Comparison of ENCODE assay signal across 16 cellular contexts in genomic region chr2:180202591-180202990, GRCh38.
DNase-seq lines count a peak whose midpoint lies in the region; ATAC-seq and TF ChIP-seq lines count a peak whose summit lies in the region.
"Had no signal": no experiment of that assay in that cellular context is flagged by ENCODE, and none has a peak within 500 bp of the region (broad histone marks: within the 10 kb centered on the region; RNA-seq: fewer than 3 reads in every experiment).

No MANE protein-coding gene starts in this region.

- DNase-seq in GM04503 (ENCODE audit: low read depth) (peak; percentile 73), caudate nucleus (lab: John Stamatoyannopoulos, UW) (peak in 7 of 61 donors; percentile 9 to 33 (median 15)), right cardiac atrium (no peak), sigmoid colon (no peak), SKM-1 treated with dmso at 0.1 percent for 144 hours (lab: John Stamatoyannopoulos, UW; ENCODE audit: unreplicated experiment) (no peak), NCI-H2196 treated with DMSO at 0.1 percent for 48 hours (lab: John Stamatoyannopoulos, UW; ENCODE audit: unreplicated experiment) (no peak)
- DNase-seq in activated T-cell treated with anti-CD3 and anti-CD28 coated beads, Interleukin-2, amount 50 U/mL, for 72 hours = no peak
- DNase-seq: activated CD4-positive, alpha-beta T cell treated with anti-CD3 and anti-CD28 coated beads, Interleukin-2, amount 10 ng/mL, durations not matched to agents 24 days and 14 days; activated T-cell treated with anti-CD3 and anti-CD28 coated beads, Interleukin-2, amount 50 U/mL, for 4 hours; DMS79 treated with DMSO at 0.1 percent for 48 hours; HCEC 1CT; stimulated activated naive CD4-positive, alpha-beta T cell had no signal

- peak; percentile 78 to 91 for ATAC-seq in right cardiac atrium
- no peak for ATAC-seq in HG03378 (IDR thresholded peaks at IDR 0.05; ENCODE audit: unreplicated experiment)
- no peak for ATAC-seq in activated T-cell treated with anti-CD3 and anti-CD28 coated beads, Interleukin-2, amount 50 U/mL, for 72 hours (replicated peaks in 1 of 2)
- ATAC-seq: activated T-cell treated with anti-CD3 and anti-CD28 coated beads, Interleukin-2, amount 50 U/mL, for 4 hours; K562; natural killer cell treated with Interleukin-12 subunit alpha and Interleukin-12 subunit beta and Interleukin-15 and Interleukin-18, amount 100 ng/mL, for 72 hours had no signal

- no peaks in the 10 kb centered on the region for H3K9me3 ChIP-seq in right cardiac atrium (ENCODE audit: control insufficient read depth, low read length)
- no peaks in the 10 kb centered on the region for H3K9me3 ChIP-seq in sigmoid colon
- H3K9me3 ChIP-seq: vagina had no signal

- H3K27ac Mint-ChIP-seq in activated T-cell treated with anti-CD3 and anti-CD28 coated beads, Interleukin-2, amount 50 U/mL, for 72 hours = no peak overlapping the region
- H3K27ac Mint-ChIP-seq: activated CD4-positive, alpha-beta T cell treated with anti-CD3 and anti-CD28 coated beads, Interleukin-2, amount 10 ng/mL, durations not matched to agents 24 days and 14 days; natural killer cell treated with Interleukin-12 subunit alpha and Interleukin-12 subunit beta and Interleukin-15 and Interleukin-18, amount 100 ng/mL, for 72 hours had no signal

- no peak for TF ChIP-seq EP300 in sigmoid colon (IDR thresholded peaks at IDR 0.05)

- H3K4me3 Mint-ChIP-seq in activated T-cell treated with anti-CD3 and anti-CD28 coated beads, Interleukin-2, amount 50 U/mL, for 72 hours = no peak overlapping the region
- H3K4me3 Mint-ChIP-seq: activated CD4-positive, alpha-beta T cell treated with anti-CD3 and anti-CD28 coated beads, Interleukin-2, amount 10 ng/mL, durations not matched to agents 24 days and 14 days; activated T-cell treated with anti-CD3 and anti-CD28 coated beads, Interleukin-2, amount 50 U/mL, for 4 hours; natural killer cell treated with Interleukin-12 subunit alpha and Interleukin-12 subunit beta and Interleukin-15 and Interleukin-18, amount 100 ng/mL, for 72 hours had no signal

- no peaks in the 10 kb centered on the region for H3K36me3 Mint-ChIP-seq in activated T-cell treated with anti-CD3 and anti-CD28 coated beads, Interleukin-2, amount 50 U/mL, for 72 hours (ENCODE audit: insufficient read depth in 2 of 2)
- H3K36me3 Mint-ChIP-seq: natural killer cell treated with Interleukin-12 subunit alpha and Interleukin-12 subunit beta and Interleukin-15 and Interleukin-18, amount 100 ng/mL, for 72 hours had no signal

- H3K27ac ChIP-seq in caudate nucleus (ENCODE audit: low read depth, low read length) = peak overlapping the region; percentile 38
- H3K27ac ChIP-seq in right cardiac atrium (ENCODE audit: low read length) = no peak overlapping the region
- peak overlapping the region in 3 of 4 donors; percentile 3 to 38 (median 33) for H3K27ac ChIP-seq in sigmoid colon
- H3K27ac ChIP-seq: vagina had no signal

- H3K4me1 ChIP-seq in right cardiac atrium (ENCODE audit: control insufficient read depth, insufficient read depth, low read length) = no peaks in the 10 kb centered on the region
- H3K4me1 ChIP-seq in sigmoid colon = peaks cover 0 to 23% (median 16%) of the 10 kb centered on the region in 4 donors
- H3K4me1 ChIP-seq: vagina had no signal

- WGBS in right cardiac atrium = 31% methylated on average over 7 of the region's 7 CpGs
- 63 to 73% methylated on average over 7 of the region's 7 CpGs for WGBS in sigmoid colon, 2 donors

- H3K9me3 Mint-ChIP-seq in activated T-cell treated with anti-CD3 and anti-CD28 coated beads, Interleukin-2, amount 50 U/mL, for 72 hours = no peaks in the 10 kb centered on the region
- H3K9me3 Mint-ChIP-seq: activated CD4-positive, alpha-beta T cell treated with anti-CD3 and anti-CD28 coated beads, Interleukin-2, amount 10 ng/mL, durations not matched to agents 24 days and 14 days; activated T-cell treated with anti-CD3 and anti-CD28 coated beads, Interleukin-2, amount 50 U/mL, for 4 hours; natural killer cell treated with Interleukin-12 subunit alpha and Interleukin-12 subunit beta and Interleukin-15 and Interleukin-18, amount 100 ng/mL, for 72 hours had no signal

- intact Hi-C loops in right cardiac atrium (cut with DNase I) (no loop called here), sigmoid colon (cut with DNase I) (no loop called here)

- H3K27me3 ChIP-seq in right cardiac atrium (ENCODE audit: control insufficient read depth, insufficient read depth) (no peaks in the 10 kb centered on the region), sigmoid colon (no peaks in the 10 kb centered on the region)
- H3K27me3 ChIP-seq: vagina had no signal

- no peak for TF ChIP-seq POLR2A in sigmoid colon (IDR thresholded peaks at IDR 0.05)

- H3K36me3 ChIP-seq in sigmoid colon = no peaks in the 10 kb centered on the region
- H3K36me3 ChIP-seq: vagina had no signal

- H3K4me1 Mint-ChIP-seq in activated T-cell treated with anti-CD3 and anti-CD28 coated beads, Interleukin-2, amount 50 U/mL, for 72 hours (ENCODE audit: low read depth) = no peaks in the 10 kb centered on the region
- H3K4me1 Mint-ChIP-seq: activated CD4-positive, alpha-beta T cell treated with anti-CD3 and anti-CD28 coated beads, Interleukin-2, amount 10 ng/mL, durations not matched to agents 24 days and 14 days had no signal

- no peak overlapping the region for H3K4me3 ChIP-seq in right cardiac atrium (ENCODE audit: low read length)
- H3K4me3 ChIP-seq in sigmoid colon = peak overlapping the region in 3 of 4 donors; percentile 18 to 31 (median 27)
- H3K4me3 ChIP-seq: K562, vagina had no signal

- TF ChIP-seq CTCF in sigmoid colon (IDR thresholded peaks at IDR 0.05) = no peak

- peaks cover 8% of the 10 kb centered on the region for H3K27me3 Mint-ChIP-seq in activated T-cell treated with anti-CD3 and anti-CD28 coated beads, Interleukin-2, amount 50 U/mL, for 72 hours (ENCODE audit: low read depth)
- H3K27me3 Mint-ChIP-seq: activated CD4-positive, alpha-beta T cell treated with anti-CD3 and anti-CD28 coated beads, Interleukin-2, amount 10 ng/mL, durations not matched to agents 24 days and 14 days; natural killer cell treated with Interleukin-12 subunit alpha and Interleukin-12 subunit beta and Interleukin-15 and Interleukin-18, amount 100 ng/mL, for 72 hours had no signal

Comparison
In these comparisons a context has a peak if more than half of its experiments do, and no peak if none do; other contexts are left out.
1. ATAC-seq: peak in right cardiac atrium (2 of 2); none in HG03378 (single experiment) and activated T-cell treated with anti-CD3 and anti-CD28 coated beads, Interleukin-2, amount 50 U/mL, for 72 hours (0 of 2).